7 cellular contexts compared by ENCODE assay signal in the genomic region with DNA sequence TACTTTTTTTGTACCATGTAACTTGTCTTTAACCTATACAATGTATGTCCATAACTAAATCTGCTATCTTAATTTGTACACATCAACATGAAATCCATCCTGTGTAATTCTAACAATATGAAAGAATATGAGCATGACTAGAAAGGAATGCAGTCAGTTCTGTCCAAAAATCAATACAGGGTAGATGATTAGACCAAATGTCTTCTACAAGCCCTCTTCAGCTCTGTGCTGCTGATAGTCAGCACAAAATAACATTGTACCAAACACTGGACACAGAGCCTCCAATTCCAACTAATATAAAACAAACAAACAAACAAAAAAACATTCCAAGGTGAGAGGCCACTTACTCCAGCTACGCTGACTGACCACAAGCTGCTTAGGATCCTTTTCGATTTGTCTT.
"Had no signal": no experiment of that assay in that cellular context is flagged by ENCODE, and none has a peak within 500 bp of the region (broad histone marks: within the 10 kb centered on the region; RNA-seq: fewer than 3 reads in every experiment).

No MANE protein-coding gene starts in this region.

- H3K27ac Mint-ChIP-seq: GM23338, HFFc6 had no signal

- H3K4me3 Mint-ChIP-seq: GM23338, HFFc6 had no signal

- H3K36me3 ChIP-seq: HAP-1 had no signal

- H3K9me3 ChIP-seq: HAP-1 had no signal

- H2AFZ ChIP-seq: GM23338 had no signal

- ATAC-seq: GM23338, HCT116, K562 had no signal

- H3K4me2 ChIP-seq: GM23338 had no signal

- H3K4me3 ChIP-seq: GM23338, HAP-1, K562 had no signal

- DNase-seq: HFFc6, IMR-90, KG1 had no signal
